Comparison of ENCODE assay signal across 9 cellular contexts in genomic region chr7:26664735-26665420, GRCh38.
A peak's percentile ranks its signal among the peaks of the same experiment; 100 is the strongest.
DNase-seq lines count a peak whose midpoint lies in the region; ATAC-seq, FAIRE-seq and TF ChIP-seq lines count a peak whose summit lies in the region.
"Had no signal": no experiment of that assay in that cellular context is flagged by ENCODE, and none has a peak within 500 bp of the region (broad histone marks: within the 10 kb centered on the region; RNA-seq: fewer than 3 reads in every experiment).

No MANE protein-coding gene starts in this region.

- no peak overlapping the region for H2BK5ac ChIP-seq in H1 (ENCODE audit: low read depth, low read length)

- DNase-seq in NCI-H1417 (lab: John Stamatoyannopoulos, UW) = peak; percentile 27 to 70 (median 38)
- DNase-seq in NCI-H1417 treated with DMSO at 0.1 percent for 48 hours (lab: John Stamatoyannopoulos, UW) = no peak
- peak; percentile 22 for DNase-seq in NOMO-1 treated with dmso at 0.1 percent for 144 hours (lab: John Stamatoyannopoulos, UW; ENCODE audit: unreplicated experiment)
- DNase-seq in H1 (ENCODE audit: low read depth in 1 of 2, low spot score in 2 of 2) = no peak
- no peak for DNase-seq in stimulated activated naive B cell treated with anti-CD40 and anti-IgM and Interleukin-4, amounts not matched to agents 10 μg/mL and 1 μg/mL and 100 μg/mL, for 72 hours

- no peaks in the 10 kb centered on the region for H3K27me3 ChIP-seq in H1 (replicated peaks in 1 of 4; ENCODE audit: control insufficient read depth in 3 of 4, extremely low read depth in 1 of 4, insufficient read depth in 3 of 4, low read length in 3 of 4)

- H3K27ac ChIP-seq in H1 (ENCODE audit: low read depth, low read length) = no peak overlapping the region

- H3K36me3 Mint-ChIP-seq in stimulated activated naive B cell treated with anti-CD40 and anti-IgM and Interleukin-4, amounts not matched to agents 10 μg/mL and 1 μg/mL and 100 μg/mL, for 72 hours = peaks cover 0 to 4% of the 10 kb centered on the region in 2 donors

- no peak for FAIRE-seq in H1 (lab: Jason Lieb, UNC)

- H3K56ac ChIP-seq in H1 (replicated peaks; ENCODE audit: insufficient read length, low read depth, low read length) = no peak overlapping the region

- peaks cover 3 to 9% of the 10 kb centered on the region in 2 donors for H3K4me1 Mint-ChIP-seq in stimulated activated naive B cell treated with anti-CD40 and anti-IgM and Interleukin-4, amounts not matched to agents 10 μg/mL and 1 μg/mL and 100 μg/mL, for 72 hours

- H3K79me2 ChIP-seq in H1 (ENCODE audit: control insufficient read depth in 1 of 2, insufficient read depth in 2 of 2, low read length in 2 of 2) = no peaks in the 10 kb centered on the region

- H3K23ac ChIP-seq in H1 (ENCODE audit: insufficient read length) = no peak overlapping the region

- H2BK20ac ChIP-seq in H1 (ENCODE audit: low read length) = no peak overlapping the region

- no peak for TF ChIP-seq EP300 in H1 (IDR thresholded peaks at IDR 0.05; ENCODE audit: borderline replicate concordance in 1 of 2, low read depth in 2 of 2, low read length in 2 of 2)

- ATAC-seq in stimulated activated naive B cell treated with anti-CD40 and anti-IgM and Interleukin-4, amounts not matched to agents 10 μg/mL and 1 μg/mL and 100 μg/mL, for 72 hours (replicated peaks) = no peak
- no peak for ATAC-seq in activated CD4-positive, CD25-positive, alpha-beta regulatory T cell treated with anti-CD3 and anti-CD28 coated beads, Interleukin-2, amount 50 U/mL, for 24 hours
- ATAC-seq in GM18870 (IDR thresholded peaks at IDR 0.05; ENCODE audit: unreplicated experiment) = no peak
- ATAC-seq in GM21367 (IDR thresholded peaks at IDR 0.05; ENCODE audit: unreplicated experiment) = no peak
- ATAC-seq: Panc1 had no signal

- H3K23me2 ChIP-seq in H1 (ENCODE audit: low read depth, low read length) = no peaks in the 10 kb centered on the region

- no peak overlapping the region for H2AFZ ChIP-seq in H1 (ENCODE audit: low read length)

- no peaks in the 10 kb centered on the region for H3K9me3 Mint-ChIP-seq in stimulated activated naive B cell treated with anti-CD40 and anti-IgM and Interleukin-4, amounts not matched to agents 10 μg/mL and 1 μg/mL and 100 μg/mL, for 72 hours

- no peak overlapping the region for H3K4ac ChIP-seq in H1 (replicated peaks; ENCODE audit: insufficient read length, low read depth, low read length)

- CTCF ChIA-PET in H1 (lab: Charles Lee; ENCODE audit: partially characterized antibody) = interaction anchor here (0.6 to 6.5 kb wide), 14 partner anchors 38 to 486 kb away, joined by 3 to 59 read pairs (median 4); no protein-coding TSS in a partner anchor

- H4K8ac ChIP-seq in H1 (ENCODE audit: extremely low read depth, insufficient read depth, low read length) = no peak overlapping the region

- no peak overlapping the region for H3K14ac ChIP-seq in H1 (ENCODE audit: insufficient read length)

- no peak overlapping the region for H3K4me3 Mint-ChIP-seq in stimulated activated naive B cell treated with anti-CD40 and anti-IgM and Interleukin-4, amounts not matched to agents 10 μg/mL and 1 μg/mL and 100 μg/mL, for 72 hours

- TF ChIP-seq POLR2A in H1 (IDR thresholded peaks at IDR 0.05; ENCODE audit: control extremely low read depth in 1 of 2, low read depth in 2 of 2, low read length in 2 of 2) = no peak

- no peak for TF ChIP-seq RAD21 in H1 (IDR thresholded peaks at IDR 0.05 in 1 of 2, conservative IDR thresholded peaks at IDR 0.05 in 1 of 2; ENCODE audit: low read depth in 2 of 2, low read length in 2 of 2)

- H2BK12ac ChIP-seq in H1 (ENCODE audit: low read depth, low read length) = no peak overlapping the region

- no peaks in the 10 kb centered on the region for H3K9me3 ChIP-seq in H1 (ENCODE audit: insufficient read depth in 2 of 2, low read depth in 1 of 2, low read length in 1 of 2)

- no peaks in the 10 kb centered on the region for H3K79me1 ChIP-seq in H1 (ENCODE audit: low read depth, low read length)

- POLR2A ChIA-PET in H1 (lab: Charles Lee; ENCODE audit: partially characterized antibody) = interaction anchor here (0.8 kb wide), 1 partner anchor 632 kb away, joined by 3 read pairs; no protein-coding TSS in a partner anchor

- no peak for TF ChIP-seq CTCF in H1 (IDR thresholded peaks at IDR 0.05; ENCODE audit: control extremely low read depth in 1 of 3, insufficient read depth in 1 of 3, low read depth in 1 of 3, low read length in 3 of 3)

- no peak overlapping the region for H4K91ac ChIP-seq in H1 (replicated peaks; ENCODE audit: insufficient read length, low read length)

- no peaks in the 10 kb centered on the region for H3K27me3 Mint-ChIP-seq in stimulated activated naive B cell treated with anti-CD40 and anti-IgM and Interleukin-4, amounts not matched to agents 10 μg/mL and 1 μg/mL and 100 μg/mL, for 72 hours

- H4K20me1 ChIP-seq in H1 (replicated peaks in 1 of 2; ENCODE audit: control insufficient read depth in 1 of 2, insufficient read depth in 2 of 2, low read length in 2 of 2) = no peaks in the 10 kb centered on the region

- no peaks in the 10 kb centered on the region for H3K36me3 ChIP-seq in H1 (ENCODE audit: control insufficient read depth in 2 of 4, insufficient read depth in 4 of 4, low read length in 3 of 4)

- 88% methylated on average over 5 of the region's 5 CpGs; no CpG with 5 or more reads in 1 of the 2 experiments for WGBS in H1 (ENCODE audit: extremely low coverage in 1 of 2, insufficient coverage in 1 of 2, insufficient read length in 1 of 2, insufficient replicate concordance in 2 of 2, low coverage in 1 of 2, low lambda C conversion rate in 2 of 2, missing lambda C conversion rate in 1 of 2), 2 experiments

- no peak overlapping the region for H3K9ac ChIP-seq in H1 (replicated peaks in 1 of 4; ENCODE audit: extremely low read depth in 1 of 4, low read depth in 3 of 4, low read length in 3 of 4)

- no peak overlapping the region for H2BK15ac ChIP-seq in H1 (ENCODE audit: low read length)

- no peak overlapping the region for H4K5ac ChIP-seq in H1 (ENCODE audit: insufficient read length, low read depth, low read length)

- H3K18ac ChIP-seq in H1 (ENCODE audit: extremely low read depth, low read length) = no peak overlapping the region

- no peak overlapping the region for H2AK5ac ChIP-seq in H1 (ENCODE audit: low read depth, low read length)

- H2BK120ac ChIP-seq in H1 (replicated peaks; ENCODE audit: low read depth, low read length) = no peak overlapping the region

- H3K4me2 ChIP-seq in H1 (ENCODE audit: insufficient read depth in 1 of 2, low read depth in 2 of 2, low read length in 2 of 2) = no peak overlapping the region

- H3K27ac Mint-ChIP-seq in stimulated activated naive B cell treated with anti-CD40 and anti-IgM and Interleukin-4, amounts not matched to agents 10 μg/mL and 1 μg/mL and 100 μg/mL, for 72 hours = peak overlapping the region; percentile 37

- no peaks in the 10 kb centered on the region for H3K4me1 ChIP-seq in H1 (replicated peaks in 1 of 4; ENCODE audit: control insufficient read depth in 3 of 4, insufficient read depth in 4 of 4, low read length in 3 of 4)

- H3K4me3 ChIP-seq in H1 (ENCODE audit: extremely low read depth in 1 of 4, insufficient read depth in 2 of 4, low read depth in 3 of 4, low read length in 4 of 4) = no peak overlapping the region

TF ChIP-seq in H1, 55 proteins besides CTCF, POLR2A, EP300 and RAD21:
- TF ChIP-seq CEBPB (IDR thresholded peaks at IDR 0.05; ENCODE audit: low read depth, low read length) = peak; percentile 71; the same call in 1 of the 2 replicates
- TF ChIP-seq TEAD4 (IDR thresholded peaks at IDR 0.05; ENCODE audit: low read depth, low read length) = no peak

Comparison
In these comparisons a context has a peak if more than half of its experiments do, and no peak if none do; other contexts are left out.
1. DNase-seq: peak in NCI-H1417 (3 of 3) and NOMO-1 treated with dmso at 0.1 percent for 144 hours (single experiment); none in NCI-H1417 treated with DMSO at 0.1 percent for 48 hours (single experiment), H1 (0 of 2) and stimulated activated naive B cell treated with anti-CD40 and anti-IgM and Interleukin-4, amounts not matched to agents 10 μg/mL and 1 μg/mL and 100 μg/mL, for 72 hours (single experiment).